Comparison of ENCODE assay signal across 9 cellular contexts in genomic region chr1:112808861-112809684, GRCh38.
A peak's percentile ranks its signal among the peaks of the same experiment; 100 is the strongest.
DNase-seq lines count a peak whose midpoint lies in the region; ATAC-seq and TF ChIP-seq lines count a peak whose summit lies in the region.
"Had no signal": no experiment of that assay in that cellular context is flagged by ENCODE, and none has a peak within 500 bp of the region (broad histone marks: within the 10 kb centered on the region; RNA-seq: fewer than 3 reads in every experiment).

No MANE protein-coding gene starts in this region.

- H3K27me3 Mint-ChIP-seq in endothelial cell (ENCODE audit: unreplicated experiment), result peaks cover 2% of the 10 kb centered on the region

- no peaks in the 10 kb centered on the region for H3K9me3 Mint-ChIP-seq in endothelial cell (ENCODE audit: unreplicated experiment)
- H3K9me3 Mint-ChIP-seq: dendritic cell treated with granulocyte-macrophage colony-stimulating factor and Interleukin-4, amounts not matched to agents 40 ng/mL and 50 ng/mL, for 4 days had no signal

- H3K4me3 Mint-ChIP-seq in endothelial cell (ENCODE audit: unreplicated experiment), result no peak overlapping the region
- H3K4me3 Mint-ChIP-seq: dendritic cell treated with granulocyte-macrophage colony-stimulating factor and Interleukin-4, amounts not matched to agents 40 ng/mL and 50 ng/mL, for 4 days had no signal

- H3K27ac Mint-ChIP-seq in endothelial cell (ENCODE audit: unreplicated experiment), result no peak overlapping the region

- peak; percentile 48 for ATAC-seq in HG02981 (IDR thresholded peaks at IDR 0.05; ENCODE audit: unreplicated experiment)

- TF ChIP-seq CTCF in endothelial cell (IDR thresholded peaks at IDR 0.05; ENCODE audit: unreplicated experiment), result peak; percentile 73

- H3K4me1 Mint-ChIP-seq in endothelial cell (ENCODE audit: unreplicated experiment), result peaks cover 35% of the 10 kb centered on the region

- peak; percentile 81 for DNase-seq in ELR (ENCODE audit: low read depth)
- peak; percentile 30 for DNase-seq in NCI-H774 (lab: John Stamatoyannopoulos, UW)
- DNase-seq in activated CD8-positive, alpha-beta memory T cell treated with anti-CD3 and anti-CD28 coated beads for 4 hours (ENCODE audit: low read depth in 2 of 2), result peak; percentile 14 to 19
- peak; percentile 88 for DNase-seq in endothelial cell (ENCODE audit: low spot score)
- peak; percentile 82 for DNase-seq in midbrain (lab: John Stamatoyannopoulos, UW)
- DNase-seq in stimulated activated CD8-positive, alpha-beta memory T cell treated with anti-CD3 and anti-CD28 coated beads, Interleukin-4, amount 100 ng/mL, for 1 hour (ENCODE audit: low read depth in 2 of 2, low spot score in 1 of 2), result peak; percentile 5 to 39
- DNase-seq in OCI-M2 (lab: John Stamatoyannopoulos, UW; ENCODE audit: unreplicated experiment), result no peak

- H3K36me3 Mint-ChIP-seq in endothelial cell (ENCODE audit: low read depth, unreplicated experiment), result no peaks in the 10 kb centered on the region
